ENCODE assay signal across 9 cellular contexts in the genomic region with DNA sequence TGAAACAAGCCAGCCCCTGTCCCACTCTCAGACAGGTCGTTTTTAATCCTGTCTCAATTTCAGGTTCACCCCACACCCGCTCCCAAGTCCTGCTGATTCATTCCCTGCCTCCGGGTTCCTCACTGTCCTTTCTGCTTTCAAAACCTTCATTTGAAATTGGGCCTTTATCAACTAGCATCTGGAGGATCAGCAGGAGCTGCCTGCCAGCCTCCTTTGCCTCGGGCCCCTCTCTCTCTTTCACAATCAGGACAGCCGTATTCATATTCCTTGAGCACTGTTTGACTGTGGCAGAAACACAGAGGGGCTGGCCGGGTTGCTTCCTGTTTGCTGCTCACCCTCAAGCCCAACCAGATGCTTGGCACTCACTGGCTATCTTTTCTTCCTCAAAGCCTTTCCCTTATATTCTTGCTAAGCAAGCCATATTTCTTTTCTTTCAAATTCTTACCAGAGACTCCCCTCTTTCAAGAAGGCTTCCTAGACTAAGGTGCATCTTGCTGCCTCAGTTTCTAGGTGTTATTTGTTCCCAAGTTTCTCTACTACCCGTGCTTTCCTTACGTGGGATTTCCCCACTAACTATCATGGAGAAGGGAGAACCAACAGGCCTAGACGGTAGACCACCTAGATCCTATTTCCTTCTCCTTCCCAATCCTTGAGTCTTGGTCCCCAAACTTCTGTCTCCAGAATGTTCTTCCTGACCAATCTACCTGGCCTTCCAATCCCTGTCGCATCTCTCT. TPM values are rescaled to one million over a fixed set of nuclear protein-coding genes. Genes with fewer than 3 reads are reported as not detected.
DNase-seq lines count a peak whose midpoint lies in the region; ATAC-seq and TF ChIP-seq lines count a peak whose summit lies in the region.
"Had no signal": no experiment of that assay in that cellular context is flagged by ENCODE, and none has a peak within 500 bp of the region (broad histone marks: within the 10 kb centered on the region; RNA-seq: fewer than 3 reads in every experiment).

No MANE protein-coding gene starts in this region.

- H3K4me1 ChIP-seq in aorta (ENCODE audit: control insufficient read depth in 1 of 2, insufficient read depth in 2 of 2, low read length in 2 of 2): no peaks in the 10 kb centered on the region

- intact Hi-C loops in Right ventricle myocardium superior (cut with DNase I) (no loop called here), Right ventricle myocardium inferior (cut with DNase I) (no loop called here), aorta (cut with DNase I) (no loop called here)

- ATAC-seq in Right ventricle myocardium superior (ENCODE audit: poor library complexity) (peak; percentile 36), Right ventricle myocardium inferior (no peak), aorta (ENCODE audit: low FRiP score) (no peak), HG03432 (IDR thresholded peaks at IDR 0.05; ENCODE audit: unreplicated experiment) (no peak), HG03175 (IDR thresholded peaks at IDR 0.05; ENCODE audit: unreplicated experiment) (no peak)

- no peaks in the 10 kb centered on the region for H3K27me3 ChIP-seq in aorta (ENCODE audit: control insufficient read depth in 1 of 2, insufficient read depth in 2 of 2, low read length in 1 of 2)

- no peak for TF ChIP-seq CTCF in fibroblast of villous mesenchyme (IDR thresholded peaks at IDR 0.05; ENCODE audit: insufficient read depth, low read depth, low read length)

- H3K27ac ChIP-seq in aorta (ENCODE audit: low read depth in 1 of 2, low read length in 2 of 2): no peak overlapping the region

- 62 to 66% methylated on average over 10 of the region's 10 CpGs for WGBS in aorta, 2 donors

- no peaks in the 10 kb centered on the region for H3K36me3 ChIP-seq in aorta (ENCODE audit: control insufficient read depth in 1 of 2, insufficient read depth in 2 of 2, low read length in 1 of 2)

- no peaks in the 10 kb centered on the region for H3K9me3 ChIP-seq in aorta (ENCODE audit: control insufficient read depth, low read length)

- H3K4me3 ChIP-seq in fibroblast of villous mesenchyme (ENCODE audit: low read depth, low read length): no peak overlapping the region
- H3K4me3 ChIP-seq in aorta (ENCODE audit: low read length in 2 of 2): no peak overlapping the region

- peak; percentile 54 for DNase-seq in Right ventricle myocardium superior
- DNase-seq in Right ventricle myocardium inferior (ENCODE audit: missing footprints): no peak
- peak; percentile 33 for DNase-seq in SKM-1 treated with dmso at 0.1 percent for 144 hours (lab: John Stamatoyannopoulos, UW; ENCODE audit: unreplicated experiment)
- peak; percentile 68 for DNase-seq in fibroblast of villous mesenchyme (ENCODE audit: low read depth)
- peak; percentile 55 to 78 for DNase-seq in aorta
- DNase-seq in activated T-cell treated with anti-CD3 and anti-CD28 coated beads for 4 hours: no peak

RNA-seq across cellular contexts. Expression of a gene that starts 3.0 kb away (rescaled TPM):
- 0.62 TPM for total RNA-seq in Right ventricle myocardium superior
- 1.7 TPM for total RNA-seq in Right ventricle myocardium inferior
- total RNA-seq in fibroblast of villous mesenchyme: 32.2 and 66.9 TPM in 2 replicates
- 1 to 10 TPM; 5.5 to 6.5 TPM for total RNA-seq in aorta
- polyA plus RNA-seq in aorta: 10 to 100 TPM in 1 of 2 donors, under 1 TPM in 1; 0.72 to 12.3 TPM

RNA-seq across cellular contexts. Expression of a gene that starts 36.4 kb away (rescaled TPM):
- total RNA-seq in Right ventricle myocardium superior: 0.89 TPM
- total RNA-seq in Right ventricle myocardium inferior: 0.08 TPM
- total RNA-seq in fibroblast of villous mesenchyme: 6.9 and 9.0 TPM in 2 replicates
- total RNA-seq in aorta: 1 to 10 TPM; 1.4 to 3.2 TPM
- polyA plus RNA-seq in aorta: 1 to 10 TPM in 1 of 2 donors, under 1 TPM in 1; 0.36 to 6.1 TPM

RNA-seq across cellular contexts. Expression of a gene that starts 41.8 kb away (rescaled TPM):
- total RNA-seq in Right ventricle myocardium superior (not detected), Right ventricle myocardium inferior (not detected), fibroblast of villous mesenchyme (not detected in 2 replicates), aorta (not detected)
- polyA plus RNA-seq in aorta: not detected
- total RNA-seq: glomerular endothelial cell had no signal

Comparison
In these comparisons a context has a peak if more than half of its experiments do, and no peak if none do; other contexts are left out.
1. DNase-seq: peak in Right ventricle myocardium superior (single experiment), SKM-1 treated with dmso at 0.1 percent for 144 hours (single experiment), fibroblast of villous mesenchyme (single experiment) and aorta (2 of 2); none in Right ventricle myocardium inferior (single experiment) and activated T-cell treated with anti-CD3 and anti-CD28 coated beads for 4 hours (single experiment).